Comparison of ENCODE assay signal across 15 cellular contexts in the genomic region with DNA sequence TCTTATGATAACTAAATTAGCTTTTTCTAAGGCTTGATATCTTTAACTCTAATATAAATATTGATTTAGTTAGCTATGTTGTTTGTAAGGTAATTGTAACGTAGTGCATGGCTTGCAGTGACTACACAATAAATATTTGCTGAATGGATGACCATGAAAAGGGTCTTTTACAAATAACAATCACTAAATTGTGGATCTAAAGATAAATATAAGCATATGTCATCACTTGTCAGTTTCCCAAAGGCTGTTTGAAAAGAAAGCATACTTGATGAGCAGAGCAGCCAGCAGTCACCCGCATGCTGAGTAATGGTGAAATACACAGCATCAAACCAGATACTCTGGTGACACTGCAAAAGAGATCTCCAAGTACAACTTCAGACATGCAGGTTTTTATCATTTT.
DNase-seq lines count a peak whose midpoint lies in the region; ATAC-seq, FAIRE-seq and TF ChIP-seq lines count a peak whose summit lies in the region.
"Had no signal": no experiment of that assay in that cellular context is flagged by ENCODE, and none has a peak within 500 bp of the region (broad histone marks: within the 10 kb centered on the region; RNA-seq: fewer than 3 reads in every experiment).

No MANE protein-coding gene starts in this region.

- intact Hi-C loops in HepG2 (cut with micrococcal nuclease; ENCODE audit: unreplicated experiment) = no loop called here
- intact Hi-C loops in right lobe of liver (cut with DNase I) = no loop called here
- intact Hi-C loops in adrenal gland (cut with DNase I) = no loop called here

- CTCF ChIA-PET in HepG2 (lab: Yijun Ruan, JAX; ENCODE audit: low intra/inter-chr PET ratio, low total read pairs) = no interaction called here

- 4% methylated on average over 2 of the region's 2 CpGs for WGBS in HepG2 (ENCODE audit: low lambda C conversion rate)
- 36% methylated on average over 2 of the region's 2 CpGs for WGBS in right lobe of liver (ENCODE audit: insufficient coverage, low coverage, low lambda C conversion rate, missing lambda C conversion rate)
- WGBS in adrenal gland, 4 donors = 75 to 84% (median 82%) methylated on average over 2 of the region's 2 CpGs

- peaks cover 6 to 7% of the 10 kb centered on the region in 2 donors for H3K4me1 Mint-ChIP-seq in immature natural killer cell

- TF ChIP-seq RAD21 in HepG2 (CRISPR knock-in tag; IDR thresholded peaks at IDR 0.05) = no peak

- H3K4me1 ChIP-seq in HepG2 (ENCODE audit: insufficient read depth, low read length) (no peaks in the 10 kb centered on the region), right lobe of liver (peaks cover 0 to 8% (median 0%) of the 10 kb centered on the region in 4 donors), adrenal gland (replicated peaks in 1 of 2) (peaks cover 0 to 8% of the 10 kb centered on the region in 2 donors)

- H3K36me3 ChIP-seq in HepG2 (replicated peaks in 1 of 2; ENCODE audit: control insufficient read depth in 1 of 2, insufficient read depth in 2 of 2, low read length in 2 of 2) (no peaks in the 10 kb centered on the region), right lobe of liver (no peaks in the 10 kb centered on the region), adrenal gland (replicated peaks in 1 of 2) (no peaks in the 10 kb centered on the region)

- POLR2A ChIA-PET in HepG2 (lab: Yijun Ruan, JAX) = no interaction called here

- TF ChIP-seq CTCF in HepG2 (CRISPR knock-in tag; IDR thresholded peaks at IDR 0.05) = no peak
- no peak for TF ChIP-seq CTCF in right lobe of liver (IDR thresholded peaks at IDR 0.05)
- no peak for TF ChIP-seq CTCF in adrenal gland (IDR thresholded peaks at IDR 0.05)

- H4K20me1 ChIP-seq in HepG2 (ENCODE audit: insufficient read depth, low read length) = no peaks in the 10 kb centered on the region

- no peaks in the 10 kb centered on the region for H3K27me3 ChIP-seq in HepG2 (ENCODE audit: control insufficient read depth in 1 of 2, insufficient read depth in 2 of 2, low read length in 2 of 2)
- peaks cover 16 to 29% of the 10 kb centered on the region in 2 donors for H3K27me3 ChIP-seq in right lobe of liver
- peaks cover 45% of the 10 kb centered on the region for H3K27me3 ChIP-seq in adrenal gland

- no peak for TF ChIP-seq POLR2A in HepG2 (IDR thresholded peaks at IDR 0.05; ENCODE audit: insufficient read depth in 1 of 2, low read depth in 2 of 2, low read length in 2 of 2)
- no peak for TF ChIP-seq POLR2A in right lobe of liver (IDR thresholded peaks at IDR 0.05)
- TF ChIP-seq POLR2A in adrenal gland (IDR thresholded peaks at IDR 0.05) = no peak

- no peak overlapping the region for H2AFZ ChIP-seq in HepG2 (ENCODE audit: low read length)

- H3K4me2 ChIP-seq in HepG2 (ENCODE audit: low read depth, low read length) = no peak overlapping the region

- peak; percentile 4 for DNase-seq in HepG2 (ENCODE audit: low spot score)
- DNase-seq in right lobe of liver = no peak
- DNase-seq in NCI-H2081 treated with DMSO at 0.1 percent for 48 hours (lab: John Stamatoyannopoulos, UW) = peak; percentile 55
- DNase-seq in SHP77 (lab: John Stamatoyannopoulos, UW) = peak; percentile 25 to 30
- DNase-seq in immature natural killer cell = no peak
- no peak for DNase-seq in NCI-H1436 treated with DMSO at 0.1 percent for 48 hours (lab: John Stamatoyannopoulos, UW)
- no peak for DNase-seq in adrenal gland
- DNase-seq: C1 segment of cervical spinal cord; NCI-H1105 treated with DMSO at 0.1 percent for 48 hours; NCI-H446 treated with DMSO at 0.1 percent for 48 hours; NK-92 treated with Interleukin-12 subunit alpha and Interleukin-12 subunit beta, amount 100 ng/mL, for 24 hours; T-helper 17 cell had no signal

- in situ Hi-C loops in HepG2 (cut with HindIII; ENCODE audit: extremely low pct_ligation_motif_present, low pct_unique_long_range_greater_than_20kb) = no loop called here

- no peak overlapping the region for H3K4me3 Mint-ChIP-seq in immature natural killer cell
- H3K4me3 Mint-ChIP-seq: T-helper 17 cell had no signal

- H3K9ac ChIP-seq in HepG2 (ENCODE audit: insufficient read depth, low read depth, low read length) = no peak overlapping the region

- H3K36me3 Mint-ChIP-seq in immature natural killer cell = no peaks in the 10 kb centered on the region

- H3K9me3 ChIP-seq in HepG2 (ENCODE audit: low read length) (no peaks in the 10 kb centered on the region), right lobe of liver (no peaks in the 10 kb centered on the region), adrenal gland (replicated peaks in 1 of 3) (no peaks in the 10 kb centered on the region)
- H3K9me3 ChIP-seq: A549 had no signal

- no peak for FAIRE-seq in HepG2 (lab: Jason Lieb, UNC)
- FAIRE-seq: A549, GM19239, H54 had no signal

- ATAC-seq in HepG2 (no peak), right lobe of liver (no peak)
- ATAC-seq: A549, T-helper 17 cell had no signal

- peaks cover 9 to 18% (median 16%) of the 10 kb centered on the region in 3 donors for H3K27me3 Mint-ChIP-seq in immature natural killer cell (ENCODE audit: low read depth in 3 of 3)

- H3K27ac ChIP-seq in HepG2 (ENCODE audit: extremely low read length, insufficient read depth, low read length) (no peak overlapping the region), right lobe of liver (no peak overlapping the region), adrenal gland (no peak overlapping the region)
- H3K27ac ChIP-seq: A549 had no signal

- TF ChIP-seq EP300 in HepG2 (IDR thresholded peaks at IDR 0.05; ENCODE audit: low read depth in 2 of 2, low read length in 2 of 2) (no peak), HepG2 (CRISPR knock-in tag; IDR thresholded peaks at IDR 0.05; ENCODE audit: borderline replicate concordance) (no peak)

- H3K9me3 Mint-ChIP-seq in immature natural killer cell = peaks cover 0 to 5% (median 2%) of the 10 kb centered on the region in 6 donors

- H3K27ac Mint-ChIP-seq in immature natural killer cell = no peak overlapping the region
- H3K27ac Mint-ChIP-seq: T-helper 17 cell had no signal

- no peaks in the 10 kb centered on the region for H3K79me2 ChIP-seq in HepG2 (ENCODE audit: insufficient read depth, low read length)

- BruUV-seq in HepG2 (replicated peaks; lab: Mats Ljungman, UMichigan) = no TSS peak

- H3K4me3 ChIP-seq in HepG2 (replicated peaks in 1 of 3; ENCODE audit: insufficient read depth in 1 of 3, low read depth in 2 of 3, low read length in 3 of 3) (no peak overlapping the region), right lobe of liver (no peak overlapping the region), adrenal gland (no peak overlapping the region)
- H3K4me3 ChIP-seq: A549 had no signal

TF ChIP-seq in HepG2, 621 proteins besides CTCF, POLR2A, EP300 and RAD21 (continues in another document):
- TF ChIP-seq MED13 (CRISPR knock-in tag; IDR thresholded peaks at IDR 0.05) (no peak), HNF4G (IDR thresholded peaks at IDR 0.05; ENCODE audit: borderline replicate concordance, low read depth, low read length) (no peak), HNF4G (CRISPR knock-in tag; IDR thresholded peaks at IDR 0.05; ENCODE audit: borderline replicate concordance, low read depth) (no peak), CEBPB (IDR thresholded peaks at IDR 0.05; ENCODE audit: borderline replicate concordance, low read depth, low read length) (no peak), TEAD3 (CRISPR knock-in tag; optimal IDR thresholded peaks at IDR 0.05; ENCODE audit: borderline replicate concordance) (no peak), GTF2F1 (IDR thresholded peaks at IDR 0.05; ENCODE audit: low read length) (no peak), HIC2 (CRISPR knock-in tag; IDR thresholded peaks at IDR 0.05; ENCODE audit: low read depth) (no peak), ZNF615 (CRISPR knock-in tag; IDR thresholded peaks at IDR 0.05; ENCODE audit: borderline replicate concordance) (no peak), SOX5 (CRISPR knock-in tag; IDR thresholded peaks at IDR 0.05; ENCODE audit: borderline replicate concordance) (no peak)

Comparison
In these comparisons a context has a peak if more than half of its experiments do, and no peak if none do; other contexts are left out.
1. DNase-seq: peak in HepG2 (single experiment), NCI-H2081 treated with DMSO at 0.1 percent for 48 hours (single experiment) and SHP77 (2 of 2); none in right lobe of liver (0 of 3), immature natural killer cell (0 of 3), NCI-H1436 treated with DMSO at 0.1 percent for 48 hours (single experiment) and adrenal gland (0 of 7).